In genomic region chr10:110859206-110859946, GRCh38 we compare ENCODE assay signal across 9 cellular contexts. TPM values are rescaled to one million over a fixed set of nuclear protein-coding genes. Genes with fewer than 3 reads are reported as not detected.
DNase-seq lines count a peak whose midpoint lies in the region; ATAC-seq, FAIRE-seq and TF ChIP-seq lines count a peak whose summit lies in the region.
"Had no signal": no experiment of that assay in that cellular context is flagged by ENCODE, and none has a peak within 500 bp of the region (broad histone marks: within the 10 kb centered on the region; RNA-seq: fewer than 3 reads in every experiment).

No MANE protein-coding gene starts in this region.

- no peak overlapping the region for H3K4me3 ChIP-seq in CD8-positive, alpha-beta T cell (ENCODE audit: low read depth, low read length)

- H3K9me3 ChIP-seq in CD8-positive, alpha-beta T cell (ENCODE audit: low read length) = no peaks in the 10 kb centered on the region
- no peaks in the 10 kb centered on the region for H3K9me3 ChIP-seq in T-helper 17 cell (ENCODE audit: control insufficient read depth, low read length, poor library complexity, severe bottlenecking)

- CTCF ChIA-PET in CD8-positive, alpha-beta T cell (lab: Charles Lee) = interaction anchor here (1.1 to 3.3 kb wide), 8 partner anchors 8 to 57 kb away, joined by 4 to 15 read pairs (median 5); partner anchors contain the start of gene PDCD4

- peak in 2 of 7 experiments; percentile 7 to 48 for DNase-seq in CD8-positive, alpha-beta T cell
- DNase-seq in T-helper 17 cell (no peak), globus pallidus (ENCODE audit: low spot score) (peak; percentile 20), pons (ENCODE audit: low spot score) (peak; percentile 12), ecto neural progenitor cell (ENCODE audit: low spot score) (no peak), RPMI8226 (no peak), H54 (ENCODE audit: insufficient read length, low spot score) (no peak)

- ATAC-seq in CD8-positive, alpha-beta T cell = no peak
- ATAC-seq in T-helper 17 cell (no peak), GM19455 (IDR thresholded peaks at IDR 0.05; ENCODE audit: unreplicated experiment) (no peak)

- no peaks in the 10 kb centered on the region for H3K27me3 ChIP-seq in CD8-positive, alpha-beta T cell (ENCODE audit: insufficient read depth, low read length)

- TF ChIP-seq POLR2A in H54 (IDR thresholded peaks at IDR 0.05; ENCODE audit: low read depth, low read length) = no peak

- peak overlapping the region; percentile 66 for H3K27ac ChIP-seq in CD8-positive, alpha-beta T cell (ENCODE audit: low read depth, low read length)

- H3K36me3 Mint-ChIP-seq in CD8-positive, alpha-beta T cell = no peaks in the 10 kb centered on the region
- H3K36me3 Mint-ChIP-seq in T-helper 17 cell (ENCODE audit: low read depth) = no peaks in the 10 kb centered on the region

- H3K36me3 ChIP-seq in CD8-positive, alpha-beta T cell (ENCODE audit: insufficient read depth, low read length) = no peaks in the 10 kb centered on the region

- intact Hi-C loops in CD8-positive, alpha-beta T cell (cut with DNase I, micrococcal nuclease) = loop anchor here in 1 of 2 experiments (2.0 kb wide), 1 partner anchor 15 kb away; no protein-coding TSS in a partner anchor

- H3K27ac Mint-ChIP-seq in CD8-positive, alpha-beta T cell = peak overlapping the region; percentile 98
- peak overlapping the region; percentile 100 for H3K27ac Mint-ChIP-seq in T-helper 17 cell

- no peaks in the 10 kb centered on the region for H3K9me3 Mint-ChIP-seq in CD8-positive, alpha-beta T cell

- no peak for TF ChIP-seq CTCF in CD8-positive, alpha-beta T cell (IDR thresholded peaks at IDR 0.05)

- POLR2A ChIA-PET in CD8-positive, alpha-beta T cell (lab: Charles Lee) = interaction anchor here (1.0 to 3.1 kb wide), 9 partner anchors 8 to 60 kb away, joined by 3 to 19 read pairs (median 7); partner anchors contain the start of genes BBIP1, PDCD4 and SHOC2

- H3K4me1 Mint-ChIP-seq in CD8-positive, alpha-beta T cell (ENCODE audit: low read depth) = peaks cover 86% of the 10 kb centered on the region
- peaks cover 68% of the 10 kb centered on the region for H3K4me1 Mint-ChIP-seq in T-helper 17 cell

- peak overlapping the region; percentile 33 for H3K4me3 Mint-ChIP-seq in CD8-positive, alpha-beta T cell
- H3K4me3 Mint-ChIP-seq in T-helper 17 cell = peak overlapping the region; percentile 41

- H3K27me3 Mint-ChIP-seq in CD8-positive, alpha-beta T cell (ENCODE audit: low read depth) = no peaks in the 10 kb centered on the region
- H3K27me3 Mint-ChIP-seq in T-helper 17 cell = no peaks in the 10 kb centered on the region
- H3K27me3 Mint-ChIP-seq: progenitor cell of endocrine pancreas had no signal

- peaks cover 75% of the 10 kb centered on the region for H3K4me1 ChIP-seq in CD8-positive, alpha-beta T cell (ENCODE audit: insufficient read depth, low read length)

- FAIRE-seq in H54 (lab: Jason Lieb, UNC) = no peak

RNA-seq across cellular contexts. Expression of gene PDCD4, which starts 12.4 kb away (rescaled TPM):
- total RNA-seq in CD8-positive, alpha-beta T cell = 100 to 1,000 TPM; 672 to 688 TPM
- 100 to 1,000 TPM; 307 TPM for total RNA-seq in T-helper 17 cell

RNA-seq across cellular contexts. Expression of gene BBIP1, which starts 59.6 kb away (rescaled TPM):
- total RNA-seq in CD8-positive, alpha-beta T cell = 10 to 100 TPM in 1 of 2 experiments, 1 to 10 TPM in 1; 9.5 to 11.1 TPM
- total RNA-seq in T-helper 17 cell = 10 to 100 TPM; 30.8 to 36.4 TPM

Comparison
In these comparisons a context has a peak if more than half of its experiments do, and no peak if none do; other contexts are left out.
1. DNase-seq: peak in globus pallidus (single experiment) and pons (single experiment); none in T-helper 17 cell (0 of 3), ecto neural progenitor cell (single experiment), RPMI8226 (single experiment) and H54 (single experiment).